14 cellular contexts compared by ENCODE assay signal in genomic region chr9:98130576-98131228, GRCh38.
"Had no signal": no experiment of that assay in that cellular context is flagged by ENCODE, and none has a peak within 500 bp of the region (broad histone marks: within the 10 kb centered on the region; RNA-seq: fewer than 3 reads in every experiment).

No MANE protein-coding gene starts in this region.

- H3K4me3 ChIP-seq: gastrocnemius medialis, lung, prostate gland, right lobe of liver, spleen, suprapubic skin, upper lobe of left lung had no signal

- H3K9me3 Mint-ChIP-seq: naive thymus-derived CD8-positive, alpha-beta T cell had no signal

- H3K27me3 Mint-ChIP-seq: naive thymus-derived CD8-positive, alpha-beta T cell had no signal

- H3K27me3 ChIP-seq: gastrocnemius medialis, right lobe of liver, spleen, suprapubic skin, upper lobe of left lung had no signal

- H3K4me3 Mint-ChIP-seq: naive thymus-derived CD8-positive, alpha-beta T cell had no signal

- DNase-seq: activated gamma-delta T cell treated with Interleukin-2 at 50 U/mL for 16 hours; effector CD8-positive, alpha-beta T cell; gastrocnemius medialis; naive thymus-derived CD8-positive, alpha-beta T cell; nucleus accumbens; spleen; stimulated activated CD4-positive, alpha-beta T cell treated with anti-CD3 and anti-CD28 coated beads, Interleukin-1b, Interleukin-23, amount 100 ng/mL, for 48 hours; stimulated activated naive CD4-positive, alpha-beta T cell had no signal

- H3K4me1 ChIP-seq: gastrocnemius medialis, right lobe of liver, suprapubic skin, upper lobe of left lung had no signal

- H3K9me3 ChIP-seq: gastrocnemius medialis, prostate gland, right lobe of liver, spleen, suprapubic skin, upper lobe of left lung had no signal

- H3K27ac ChIP-seq: epithelial cell of prostate, gastrocnemius medialis, prostate gland, right lobe of liver, suprapubic skin, upper lobe of left lung had no signal

- ATAC-seq: gastrocnemius medialis; naive thymus-derived CD8-positive, alpha-beta T cell; right lobe of liver had no signal

- H3K36me3 ChIP-seq: gastrocnemius medialis, right lobe of liver had no signal
